16 cellular contexts compared by ENCODE assay signal in genomic region chr17:28610372-28610771, GRCh38.
"Had no signal": no experiment of that assay in that cellular context is flagged by ENCODE, and none has a peak within 500 bp of the region (broad histone marks: within the 10 kb centered on the region; RNA-seq: fewer than 3 reads in every experiment).

No MANE protein-coding gene starts in this region.

- ATAC-seq: left ventricle myocardium superior; natural killer cell treated with Interleukin-12 subunit alpha and Interleukin-12 subunit beta and Interleukin-15 and Interleukin-18, amount 100 ng/mL, for 72 hours; SK-N-SH treated with all-trans-retinoic acid at 6 μM for 48 hours; stimulated activated naive B cell treated with anti-CD40 and anti-IgM and Interleukin-4, amounts not matched to agents 10 μg/mL and 1 μg/mL and 100 μg/mL, for 72 hours had no signal

- H3K4me1 ChIP-seq: esophagus muscularis mucosa, tibial artery, uterus had no signal

- H3K27me3 Mint-ChIP-seq: activated CD4-positive, alpha-beta T cell treated with anti-CD3 and anti-CD28 coated beads, Interleukin-2, amount 10 ng/mL, durations not matched to agents 7 days and 5 days; natural killer cell treated with Interleukin-12 subunit alpha and Interleukin-12 subunit beta and Interleukin-15 and Interleukin-18, amount 100 ng/mL, for 72 hours; stimulated activated naive B cell treated with anti-CD40 and anti-IgM and Interleukin-4, amounts not matched to agents 10 μg/mL and 1 μg/mL and 100 μg/mL, for 72 hours had no signal

- H3K27ac ChIP-seq: cardiac muscle cell, esophagus muscularis mucosa, tibial artery, uterus had no signal

- H3K4me3 ChIP-seq: cardiac muscle cell, esophagus muscularis mucosa, tibial artery, uterus had no signal

- H3K9me3 Mint-ChIP-seq: activated CD4-positive, alpha-beta T cell treated with anti-CD3 and anti-CD28 coated beads, Interleukin-2, amount 10 ng/mL, durations not matched to agents 7 days and 5 days; natural killer cell treated with Interleukin-12 subunit alpha and Interleukin-12 subunit beta and Interleukin-15 and Interleukin-18, amount 100 ng/mL, for 72 hours; stimulated activated naive B cell treated with anti-CD40 and anti-IgM and Interleukin-4, amounts not matched to agents 10 μg/mL and 1 μg/mL and 100 μg/mL, for 72 hours had no signal

- H3K27me3 ChIP-seq: cardiac muscle cell, esophagus muscularis mucosa, tibial artery, uterus had no signal

- H3K9me3 ChIP-seq: esophagus muscularis mucosa, tibial artery, uterus had no signal

- H3K4me3 Mint-ChIP-seq: activated CD4-positive, alpha-beta T cell treated with anti-CD3 and anti-CD28 coated beads, Interleukin-2, amount 10 ng/mL, durations not matched to agents 7 days and 5 days; natural killer cell treated with Interleukin-12 subunit alpha and Interleukin-12 subunit beta and Interleukin-15 and Interleukin-18, amount 100 ng/mL, for 72 hours; stimulated activated naive B cell treated with anti-CD40 and anti-IgM and Interleukin-4, amounts not matched to agents 10 μg/mL and 1 μg/mL and 100 μg/mL, for 72 hours had no signal

- H3K27ac Mint-ChIP-seq: activated CD4-positive, alpha-beta T cell treated with anti-CD3 and anti-CD28 coated beads, Interleukin-2, amount 10 ng/mL, durations not matched to agents 7 days and 5 days; natural killer cell treated with Interleukin-12 subunit alpha and Interleukin-12 subunit beta and Interleukin-15 and Interleukin-18, amount 100 ng/mL, for 72 hours; stimulated activated naive B cell treated with anti-CD40 and anti-IgM and Interleukin-4, amounts not matched to agents 10 μg/mL and 1 μg/mL and 100 μg/mL, for 72 hours had no signal

- H3K36me3 ChIP-seq: uterus had no signal

- DNase-seq: activated CD4-positive, alpha-beta T cell treated with anti-CD3 and anti-CD28 coated beads, Interleukin-2, amount 10 ng/mL, durations not matched to agents 7 days and 5 days; activated CD4-positive, CD25-positive, alpha-beta regulatory T cell; activated T-cell treated with anti-CD3 and anti-CD28 coated beads, Interleukin-2, amount 50 U/mL, for 1 hour; hypothalamus; kidney; left ventricle myocardium superior; mesenchymal stem cell; occipital lobe; stimulated activated CD4-positive, alpha-beta T cell treated with anti-CD3 and anti-CD28 coated beads, Interleukin-2, amount 100 ng/mL, for 48 hours; stimulated activated naive B cell treated with anti-CD40 and anti-IgM and Interleukin-4, amounts not matched to agents 10 μg/mL and 1 μg/mL and 100 μg/mL, for 72 hours; tibial artery; uterus had no signal
